8 cellular contexts compared by ENCODE assay signal in genomic region chr10:25016349-25017246, GRCh38. TPM values are rescaled to one million over a fixed set of nuclear protein-coding genes. Genes with fewer than 3 reads are reported as not detected.
DNase-seq lines count a peak whose midpoint lies in the region; ATAC-seq, FAIRE-seq and TF ChIP-seq lines count a peak whose summit lies in the region.

A gene with protein sequence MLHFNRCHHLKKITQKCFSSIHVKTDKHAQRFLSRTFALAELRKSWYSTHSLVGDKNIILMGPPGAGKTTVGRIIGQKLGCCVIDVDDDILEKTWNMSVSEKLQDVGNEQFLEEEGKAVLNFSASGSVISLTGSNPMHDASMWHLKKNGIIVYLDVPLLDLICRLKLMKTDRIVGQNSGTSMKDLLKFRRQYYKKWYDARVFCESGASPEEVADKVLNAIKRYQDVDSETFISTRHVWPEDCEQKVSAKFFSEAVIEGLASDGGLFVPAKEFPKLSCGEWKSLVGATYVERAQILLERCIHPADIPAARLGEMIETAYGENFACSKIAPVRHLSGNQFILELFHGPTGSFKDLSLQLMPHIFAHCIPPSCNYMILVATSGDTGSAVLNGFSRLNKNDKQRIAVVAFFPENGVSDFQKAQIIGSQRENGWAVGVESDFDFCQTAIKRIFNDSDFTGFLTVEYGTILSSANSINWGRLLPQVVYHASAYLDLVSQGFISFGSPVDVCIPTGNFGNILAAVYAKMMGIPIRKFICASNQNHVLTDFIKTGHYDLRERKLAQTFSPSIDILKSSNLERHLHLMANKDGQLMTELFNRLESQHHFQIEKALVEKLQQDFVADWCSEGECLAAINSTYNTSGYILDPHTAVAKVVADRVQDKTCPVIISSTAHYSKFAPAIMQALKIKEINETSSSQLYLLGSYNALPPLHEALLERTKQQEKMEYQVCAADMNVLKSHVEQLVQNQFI (plus strand): TSS chr10:25016612. CDS start chr10:25023224, 6,612 bp downstream.

- peak; percentile 56 for FAIRE-seq in kidney (lab: Jason Lieb, UNC)

- DNase-seq in AG10803 (ENCODE audit: low read depth) (peak; percentile 99), NCI-H446 treated with DMSO at 0.1 percent for 48 hours (lab: John Stamatoyannopoulos, UW) (peak; percentile 96), cerebellum (ENCODE audit: low spot score) (peak; percentile 99), kidney (peak; percentile 100)
- peak; percentile 94 for DNase-seq in activated CD4-positive, alpha-beta T cell treated with anti-CD3 and anti-CD28 coated beads for 1 hour
- DNase-seq in stimulated activated CD4-positive, alpha-beta T cell treated with anti-CD3 and anti-CD28 coated beads, Interleukin-15, amount 100 ng/mL, for 1 hour (ENCODE audit: low read depth in 1 of 2, low spot score in 1 of 2): peak; percentile 93 to 94

- ATAC-seq in GM19035 (IDR thresholded peaks at IDR 0.05; ENCODE audit: unreplicated experiment) (peak; percentile 98), HG03342 (IDR thresholded peaks at IDR 0.05; ENCODE audit: unreplicated experiment) (peak; percentile 96)

- H3K27ac ChIP-seq in kidney (ENCODE audit: low read depth in 2 of 2, low read length in 2 of 2): peak within 1 kb of the TSS; percentile 94 to 97

- H3K4me1 ChIP-seq in kidney (ENCODE audit: control insufficient read depth in 1 of 2, insufficient read depth in 1 of 2, low read depth in 1 of 2, low read length in 2 of 2): peaks cover 3 to 15% of the 10 kb centered on the region in 2 donors

- H3K4me3 ChIP-seq in AG10803 (ENCODE audit: low read length) (peak within 1 kb of the TSS; percentile 94), kidney (ENCODE audit: low read length in 2 of 2) (peak within 1 kb of the TSS; percentile 94 to 96)

- intact Hi-C loops in kidney (cut with DNase I): no loop called here

- H3K9me3 ChIP-seq in kidney (ENCODE audit: control insufficient read depth in 1 of 2, low read length in 2 of 2): no peaks in the 10 kb centered on the region

- peak within 1 kb of the TSS; percentile 86 to 96 for H3K9ac ChIP-seq in kidney (ENCODE audit: low read length in 2 of 2)

- H3K36me3 ChIP-seq in kidney (ENCODE audit: control insufficient read depth in 1 of 2, insufficient read depth in 2 of 2, low read length in 2 of 2): no peaks in the 10 kb centered on the region

- TF ChIP-seq CTCF in AG10803 (conservative IDR thresholded peaks at IDR 0.05; ENCODE audit: low read length) (no peak), kidney (IDR thresholded peaks at IDR 0.05; ENCODE audit: borderline replicate concordance, extremely low read depth, insufficient read depth) (no peak)

RNA-seq across cellular contexts. Expression of the gene that starts here (rescaled TPM):
- 11.4 TPM for total RNA-seq in cerebellum
- 5.4 TPM for total RNA-seq in kidney
- polyA plus RNA-seq in kidney (ENCODE audit: insufficient read depth, low read depth, low replicate concordance): 7.9 TPM

Comparison
In these comparisons a context has a peak if more than half of its experiments do, and no peak if none do; other contexts are left out.
1. Peak in every context shown above with its lines: DNase-seq, ATAC-seq, H3K4me3 ChIP-seq and H3K27ac ChIP-seq.